ENCODE assay signal across 34 cellular contexts in the genomic region with DNA sequence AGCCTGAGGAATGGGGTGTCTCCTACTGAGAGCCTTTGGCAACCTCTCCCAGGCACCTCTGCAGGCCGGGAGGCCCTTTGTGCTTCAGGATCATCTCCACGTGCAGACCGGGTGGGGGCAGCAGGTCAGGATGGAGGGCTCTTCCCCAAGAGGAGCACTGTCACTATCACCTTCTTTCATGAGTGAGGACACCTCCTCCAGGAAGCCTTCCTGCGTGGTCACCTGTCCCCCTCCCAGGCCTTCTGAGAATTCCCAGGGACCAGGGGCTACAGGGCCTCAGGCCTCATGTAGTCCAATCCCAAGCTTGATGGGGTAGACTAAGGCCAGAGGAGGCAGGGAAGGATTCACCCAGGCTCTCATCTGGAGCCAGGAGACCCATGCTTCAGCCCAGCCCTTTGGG. TPM values are rescaled to one million over a fixed set of nuclear protein-coding genes. Genes with fewer than 3 reads are reported as not detected.
DNase-seq lines count a peak whose midpoint lies in the region; ATAC-seq and TF ChIP-seq lines count a peak whose summit lies in the region.
"Had no signal": no experiment of that assay in that cellular context is flagged by ENCODE, and none has a peak within 500 bp of the region (broad histone marks: within the 10 kb centered on the region; RNA-seq: fewer than 3 reads in every experiment).

No MANE protein-coding gene starts in this region.

- H3K36me3 ChIP-seq in mesendoderm (ENCODE audit: control insufficient read depth, insufficient read depth, low read length), result no peaks in the 10 kb centered on the region
- H3K36me3 ChIP-seq in stomach, result no peaks in the 10 kb centered on the region
- H3K36me3 ChIP-seq: HAP-1, left lung, tibial artery had no signal

- no peak overlapping the region for H2AK5ac ChIP-seq in mesendoderm (ENCODE audit: low read length)

- H3K18ac ChIP-seq in mesendoderm (ENCODE audit: low read length), result no peak overlapping the region

- peaks cover 29% of the 10 kb centered on the region for H3K4me1 Mint-ChIP-seq in activated CD8-positive, alpha-beta memory T cell treated with anti-CD3 and anti-CD28 coated beads, Interleukin-2, amount 10 ng/mL, durations not matched to agents 7 days and 5 days

- no peak for TF ChIP-seq CTCF in stomach (IDR thresholded peaks at IDR 0.05)

- 89% methylated on average over 4 of the region's 4 CpGs for WGBS in right cardiac atrium
- no CpG with 5 or more reads among the region's 4 CpGs for WGBS in mesendoderm (ENCODE audit: extremely low coverage, insufficient coverage, low lambda C conversion rate)
- 63 to 85% (median 78%) methylated on average over 1 to 4 of the region's 4 CpGs for WGBS in stomach, 5 donors

- H3K79me1 ChIP-seq in mesendoderm (ENCODE audit: low read length), result no peaks in the 10 kb centered on the region

- H3K4me3 ChIP-seq in right cardiac atrium (ENCODE audit: low read length) (no peak overlapping the region), mesendoderm (ENCODE audit: low read length) (no peak overlapping the region), stomach (no peak overlapping the region)
- H3K4me3 ChIP-seq: HAP-1, left lung, skin epidermis, tibial artery had no signal

- H4K5ac ChIP-seq in mesendoderm (ENCODE audit: low read length), result no peak overlapping the region

- ATAC-seq in right cardiac atrium (no peak), left cardiac atrium (no peak), esophagus mucosa (no peak)
- no peak for ATAC-seq in activated CD8-positive, alpha-beta memory T cell treated with anti-CD3 and anti-CD28 coated beads, Interleukin-2, amount 10 ng/mL, durations not matched to agents 7 days and 5 days
- ATAC-seq: natural killer cell; stimulated activated naive CD8-positive, alpha-beta T cell treated with anti-CD3 and anti-CD28 coated beads, Interleukin-15, Interleukin-2, amounts not matched to agents 100 U/mL and 50 U/mL, for 24 hours had no signal

- H3K27ac ChIP-seq in right cardiac atrium (ENCODE audit: low read length) (peak overlapping the region; percentile 8), mesendoderm (ENCODE audit: low read depth, low read length) (no peak overlapping the region), stomach (peak overlapping the region in 4 of 5 donors; percentile 41 to 69 (median 56))
- H3K27ac ChIP-seq: 22Rv1, left lung had no signal

- no peak for TF ChIP-seq EP300 in stomach (IDR thresholded peaks at IDR 0.05)

- H3K23ac ChIP-seq in mesendoderm (ENCODE audit: low read length), result no peak overlapping the region

- DNase-seq in right cardiac atrium (no peak), left cardiac atrium (no peak), mesendoderm (no peak), stomach (no peak)
- DNase-seq in activated CD8-positive, alpha-beta memory T cell treated with anti-CD3 and anti-CD28 coated beads, Interleukin-2, amount 10 ng/mL, durations not matched to agents 7 days and 5 days, result no peak
- no peak for DNase-seq in stimulated activated CD4-positive, alpha-beta T cell treated with anti-CD3 and anti-CD28 coated beads, Interleukin-4, amount 100 ng/mL, for 1 hour
- DNase-seq in activated CD4-positive, alpha-beta T cell treated with anti-CD3 and anti-CD28 coated beads for 48 hours, result no peak
- DNase-seq: activated CD4-positive, alpha-beta memory T cell treated with anti-CD3 and anti-CD28 coated beads, Interleukin-2, amount 10 ng/mL, durations not matched to agents 7 days and 5 days; activated CD4-positive, alpha-beta T cell treated with anti-CD3 and anti-CD28 coated beads for 1 hour; activated CD8-positive, alpha-beta memory T cell treated with anti-CD3 and anti-CD28 coated beads, Interleukin-2, amount 50 U/mL, for 48 hours; activated naive CD4-positive, alpha-beta T cell treated with anti-CD3 and anti-CD28 coated beads for 36 hours; Caco-2; DMS53; effector CD4-positive, alpha-beta T cell; Kasumi-1; left lung; natural killer cell; NCI-H1436 treated with DMSO at 0.1 percent for 48 hours; NCI-H226; NCI-H69; SHP77; stimulated activated naive CD8-positive, alpha-beta T cell treated with anti-CD3 and anti-CD28 coated beads, Interleukin-15, Interleukin-2, amounts not matched to agents 100 U/mL and 50 U/mL, for 24 hours; tibial artery had no signal

- no peak overlapping the region for H3K9ac ChIP-seq in mesendoderm (ENCODE audit: low read length)

- no peaks in the 10 kb centered on the region for H3K36me3 Mint-ChIP-seq in activated CD8-positive, alpha-beta memory T cell treated with anti-CD3 and anti-CD28 coated beads, Interleukin-2, amount 10 ng/mL, durations not matched to agents 7 days and 5 days
- H3K36me3 Mint-ChIP-seq: brain, CD14-positive monocyte, mesothelial cell of epicardium, natural killer cell had no signal

- H3K4ac ChIP-seq in mesendoderm (ENCODE audit: low read depth, low read length), result no peak overlapping the region

- H3K4me3 Mint-ChIP-seq in activated CD8-positive, alpha-beta memory T cell treated with anti-CD3 and anti-CD28 coated beads, Interleukin-2, amount 10 ng/mL, durations not matched to agents 7 days and 5 days, result no peak overlapping the region
- H3K4me3 Mint-ChIP-seq: activated CD4-positive, alpha-beta memory T cell treated with anti-CD3 and anti-CD28 coated beads, Interleukin-2, amount 10 ng/mL, durations not matched to agents 7 days and 5 days; activated naive CD4-positive, alpha-beta T cell treated with anti-CD3 and anti-CD28 coated beads for 36 hours; activated T-helper 1 cell treated with anti-CD3 and anti-CD28 coated beads, Interleukin-12 subunit alpha, Interleukin-12 subunit beta, Interleukin-2, Interleukin-4 antibody, amounts not matched to agents 30 ng/mL and 10 ng/mL and 1 ng/mL, durations not matched to agents 14 hours and 24 hours and 36 hours; mesothelial cell of epicardium; natural killer cell; T-helper 2 cell treated with Interferon-gamma antibody and Interleukin-4, amounts not matched to agents 5 μg/mL and 100 μg/mL, for 36 hours had no signal

- H3K4me1 ChIP-seq in right cardiac atrium (ENCODE audit: control insufficient read depth, insufficient read depth, low read length) (peaks cover 25% of the 10 kb centered on the region), mesendoderm (ENCODE audit: control insufficient read depth, low read depth, low read length) (peaks cover 9% of the 10 kb centered on the region), stomach (peaks cover 12 to 56% (median 24%) of the 10 kb centered on the region in 4 donors)
- H3K4me1 ChIP-seq: Caco-2, HAP-1 had no signal

- H2BK5ac ChIP-seq in mesendoderm (ENCODE audit: low read length), result no peak overlapping the region

- no peaks in the 10 kb centered on the region for H3K9me3 Mint-ChIP-seq in activated CD8-positive, alpha-beta memory T cell treated with anti-CD3 and anti-CD28 coated beads, Interleukin-2, amount 10 ng/mL, durations not matched to agents 7 days and 5 days (ENCODE audit: low read depth)
- H3K9me3 Mint-ChIP-seq: activated CD4-positive, alpha-beta memory T cell treated with anti-CD3 and anti-CD28 coated beads, Interleukin-2, amount 10 ng/mL, durations not matched to agents 7 days and 5 days; activated naive CD4-positive, alpha-beta T cell treated with anti-CD3 and anti-CD28 coated beads for 36 hours; activated T-helper 1 cell treated with anti-CD3 and anti-CD28 coated beads, Interleukin-12 subunit alpha, Interleukin-12 subunit beta, Interleukin-2, Interleukin-4 antibody, amounts not matched to agents 30 ng/mL and 10 ng/mL and 1 ng/mL, durations not matched to agents 14 hours and 24 hours and 36 hours; brain; mesothelial cell of epicardium; natural killer cell; T-helper 2 cell treated with Interferon-gamma antibody and Interleukin-4, amounts not matched to agents 5 μg/mL and 100 μg/mL, for 36 hours had no signal

- no peak overlapping the region for H2BK120ac ChIP-seq in mesendoderm (ENCODE audit: low read depth, low read length)

- H3K27me3 ChIP-seq in right cardiac atrium (ENCODE audit: control insufficient read depth, insufficient read depth) (no peaks in the 10 kb centered on the region), mesendoderm (ENCODE audit: insufficient read depth, low read length, poor library complexity) (no peaks in the 10 kb centered on the region), stomach (peaks cover 0 to 21% (median 0%) of the 10 kb centered on the region in 3 donors)

- intact Hi-C loops in right cardiac atrium (cut with DNase I) (no loop called here), left cardiac atrium (cut with DNase I) (no loop called here), stomach (cut with DNase I; ENCODE audit: low total_unique reads) (no loop called here)

- H3K4me2 ChIP-seq in mesendoderm (ENCODE audit: low read length), result no peak overlapping the region

- H3K27me3 Mint-ChIP-seq in activated CD8-positive, alpha-beta memory T cell treated with anti-CD3 and anti-CD28 coated beads, Interleukin-2, amount 10 ng/mL, durations not matched to agents 7 days and 5 days, result peaks cover 28% of the 10 kb centered on the region

- H3K27ac Mint-ChIP-seq in activated CD8-positive, alpha-beta memory T cell treated with anti-CD3 and anti-CD28 coated beads, Interleukin-2, amount 10 ng/mL, durations not matched to agents 7 days and 5 days, result no peak overlapping the region
- H3K27ac Mint-ChIP-seq: activated CD4-positive, alpha-beta memory T cell treated with anti-CD3 and anti-CD28 coated beads, Interleukin-2, amount 10 ng/mL, durations not matched to agents 7 days and 5 days; activated naive CD4-positive, alpha-beta T cell treated with anti-CD3 and anti-CD28 coated beads for 36 hours; activated T-helper 1 cell treated with anti-CD3 and anti-CD28 coated beads, Interleukin-12 subunit alpha, Interleukin-12 subunit beta, Interleukin-2, Interleukin-4 antibody, amounts not matched to agents 30 ng/mL and 10 ng/mL and 1 ng/mL, durations not matched to agents 14 hours and 24 hours and 36 hours; mesothelial cell of epicardium; natural killer cell; T-helper 2 cell treated with Interferon-gamma antibody and Interleukin-4, amounts not matched to agents 5 μg/mL and 100 μg/mL, for 36 hours had no signal

- peak overlapping the region; percentile 44 for H3K56ac ChIP-seq in mesendoderm (ENCODE audit: low read length)

- H4K8ac ChIP-seq in mesendoderm (ENCODE audit: low read depth, low read length), result no peak overlapping the region

- no peak for TF ChIP-seq POLR2A in stomach (IDR thresholded peaks at IDR 0.05)

- no peaks in the 10 kb centered on the region for H3K79me2 ChIP-seq in mesendoderm (ENCODE audit: control insufficient read depth, insufficient read depth, low read length)

- CTCF ChIA-PET in activated CD8-positive, alpha-beta memory T cell treated with anti-CD3 and anti-CD28 coated beads, Interleukin-2, amount 10 ng/mL, durations not matched to agents 7 days and 5 days (lab: Charles Lee), result interaction anchor here (1.0 to 1.4 kb wide), 2 partner anchors 20 to 32 kb away, joined by 3 read pairs; no protein-coding TSS in a partner anchor

- H3K9me3 ChIP-seq in right cardiac atrium (ENCODE audit: control insufficient read depth, low read length) (no peaks in the 10 kb centered on the region), stomach (no peaks in the 10 kb centered on the region)
- H3K9me3 ChIP-seq: Caco-2, HAP-1, left lung, tibial artery had no signal

- no peak overlapping the region for H2BK15ac ChIP-seq in mesendoderm (replicated peaks; ENCODE audit: low read depth)

RNA-seq across cellular contexts. Expression of gene PDE2A, which starts 57.6 kb away (rescaled TPM):
- total RNA-seq in right cardiac atrium (10 to 100 TPM; 32.1 to 43.9 (median 37.0) TPM), left cardiac atrium (10 to 100 TPM; 40.9 to 41.6 TPM), stomach (100 to 1,000 TPM in 2 of 5 donors, 10 to 100 TPM in 2, 1 to 10 TPM in 1; 3.5 to 548 (median 35.8) TPM), esophagus mucosa (6.0 TPM)
- polyA plus RNA-seq in right cardiac atrium (43.1 TPM), stomach (10 to 100 TPM in 2 of 3 donors, 1 to 10 TPM in 1; 4.7 to 17.8 (median 14.1) TPM)
- 3.9 TPM for polyA plus RNA-seq in mesendoderm (2013, experiment 1 of 2)
- 4.0 TPM for polyA plus RNA-seq in mesendoderm (2013, experiment 2 of 2)
- total RNA-seq in activated CD8-positive, alpha-beta memory T cell treated with anti-CD3 and anti-CD28 coated beads, Interleukin-2, amount 10 ng/mL, durations not matched to agents 7 days and 5 days, result under 1 TPM; 0.67 to 0.75 TPM
- total RNA-seq: chondrocyte, HepG2 had no signal
